ENCODE assay signal across 8 cellular contexts in genomic region chr3:128969993-128970740, GRCh38. TPM values are rescaled to one million over a fixed set of nuclear protein-coding genes. Genes with fewer than 3 reads are reported as not detected.
DNase-seq lines count a peak whose midpoint lies in the region; ATAC-seq and TF ChIP-seq lines count a peak whose summit lies in the region.

No MANE protein-coding gene starts in this region.

- no peak overlapping the region for H3K27ac Mint-ChIP-seq in activated CD4-positive, alpha-beta T cell treated with anti-CD3 and anti-CD28 coated beads, Interleukin-2, amount 10 ng/mL, durations not matched to agents 24 days and 14 days
- no peak overlapping the region for H3K27ac Mint-ChIP-seq in mesothelial cell of epicardium

- H3K4me3 Mint-ChIP-seq in activated CD4-positive, alpha-beta T cell treated with anti-CD3 and anti-CD28 coated beads, Interleukin-2, amount 10 ng/mL, durations not matched to agents 24 days and 14 days: no peak overlapping the region
- H3K4me3 Mint-ChIP-seq in mesothelial cell of epicardium: no peak overlapping the region

- TF ChIP-seq CTCF in GM13976 (IDR thresholded peaks at IDR 0.05; ENCODE audit: borderline replicate concordance, control extremely low read depth, extremely low read depth, insufficient read depth, missing control alignments): peak; percentile 93
- peak; percentile 87 for TF ChIP-seq CTCF in mesothelial cell of epicardium (IDR thresholded peaks at IDR 0.05; ENCODE audit: unreplicated experiment)

- peaks cover 6% of the 10 kb centered on the region for H3K4me1 Mint-ChIP-seq in activated CD4-positive, alpha-beta T cell treated with anti-CD3 and anti-CD28 coated beads, Interleukin-2, amount 10 ng/mL, durations not matched to agents 24 days and 14 days
- peaks cover 10% of the 10 kb centered on the region for H3K4me1 Mint-ChIP-seq in mesothelial cell of epicardium

- intact Hi-C loops in activated CD4-positive, alpha-beta T cell treated with anti-CD3 and anti-CD28 coated beads, Interleukin-2, amount 10 ng/mL, durations not matched to agents 24 days and 14 days (cut with micrococcal nuclease): loop anchor here (1.0 to 5.0 kb wide), 3 partner anchors 46 to 277 kb away; partner anchors contain the start of genes COPG1 and ISY1

- no peak for ATAC-seq in GM18498 (IDR thresholded peaks at IDR 0.05; ENCODE audit: unreplicated experiment)

- H3K36me3 Mint-ChIP-seq in activated CD4-positive, alpha-beta T cell treated with anti-CD3 and anti-CD28 coated beads, Interleukin-2, amount 10 ng/mL, durations not matched to agents 24 days and 14 days (ENCODE audit: low read depth): no peaks in the 10 kb centered on the region
- no peaks in the 10 kb centered on the region for H3K36me3 Mint-ChIP-seq in mesothelial cell of epicardium

- peaks cover 5% of the 10 kb centered on the region for H3K27me3 Mint-ChIP-seq in activated CD4-positive, alpha-beta T cell treated with anti-CD3 and anti-CD28 coated beads, Interleukin-2, amount 10 ng/mL, durations not matched to agents 24 days and 14 days
- H3K27me3 Mint-ChIP-seq in mesothelial cell of epicardium (ENCODE audit: low read depth): peaks cover 3% of the 10 kb centered on the region

- DNase-seq in A172 (ENCODE audit: low spot score) (peak; percentile 58), GM13976 (ENCODE audit: low spot score) (peak; percentile 70), NCI-H446 treated with DMSO at 0.1 percent for 48 hours (lab: John Stamatoyannopoulos, UW) (peak; percentile 4), dermis microvascular lymphatic vessel endothelial cell (ENCODE audit: low read depth in 2 of 2) (peak; percentile 33 to 50), mesothelial cell of epicardium (ENCODE audit: low spot score in 2 of 2, unreplicated experiment in 2 of 2) (peak in 1 of 2 experiments; percentile 73)
- peak; percentile 90 for DNase-seq in activated CD4-positive, alpha-beta T cell treated with anti-CD3 and anti-CD28 coated beads, Interleukin-2, amount 10 ng/mL, durations not matched to agents 24 days and 14 days
- DNase-seq in stimulated activated naive CD4-positive, alpha-beta T cell (lab: John Stamatoyannopoulos, UW): peak; percentile 18 to 78 (median 52)

- no peaks in the 10 kb centered on the region for H3K9me3 Mint-ChIP-seq in activated CD4-positive, alpha-beta T cell treated with anti-CD3 and anti-CD28 coated beads, Interleukin-2, amount 10 ng/mL, durations not matched to agents 24 days and 14 days
- H3K9me3 Mint-ChIP-seq in mesothelial cell of epicardium: no peaks in the 10 kb centered on the region

- in situ Hi-C loops in GM13976 (cut with MboI; ENCODE audit: low sequenced_read_pairs, unreplicated experiment): loop anchor here (10.0 kb wide), 1 partner anchor 275 kb away; the partner anchor contains the start of gene COPG1

RNA-seq across cellular contexts. Expression of gene CFAP92, which starts 23.7 kb away (rescaled TPM):
- total RNA-seq in A172 (2014; rRNA removed; shearing (Covaris generic)): 0.34 and 0.53 TPM in 2 replicates
- total RNA-seq in activated CD4-positive, alpha-beta T cell treated with anti-CD3 and anti-CD28 coated beads, Interleukin-2, amount 10 ng/mL, durations not matched to agents 24 days and 14 days: 0.17 TPM in 1 of 2 replicates, not detected in the other
- total RNA-seq in dermis microvascular lymphatic vessel endothelial cell (0.51 and 1.0 TPM in 2 replicates), mesothelial cell of epicardium (0.76 to 1.2 TPM (median 1.1 TPM) in 3 replicates)

RNA-seq across cellular contexts. Expression of gene EFCC1, which starts 30.9 kb away (rescaled TPM):
- total RNA-seq in A172 (2014; rRNA removed; shearing (Covaris generic)): 0.22 and 0.29 TPM in 2 replicates
- 0.36 and 0.37 TPM in 2 replicates for total RNA-seq in activated CD4-positive, alpha-beta T cell treated with anti-CD3 and anti-CD28 coated beads, Interleukin-2, amount 10 ng/mL, durations not matched to agents 24 days and 14 days
- total RNA-seq in dermis microvascular lymphatic vessel endothelial cell (2.7 and 9.0 TPM in 2 replicates), mesothelial cell of epicardium (0.29 to 0.67 TPM (median 0.31 TPM) in 3 replicates)
